1 cellular context compared by ENCODE assay signal in the genomic region with DNA sequence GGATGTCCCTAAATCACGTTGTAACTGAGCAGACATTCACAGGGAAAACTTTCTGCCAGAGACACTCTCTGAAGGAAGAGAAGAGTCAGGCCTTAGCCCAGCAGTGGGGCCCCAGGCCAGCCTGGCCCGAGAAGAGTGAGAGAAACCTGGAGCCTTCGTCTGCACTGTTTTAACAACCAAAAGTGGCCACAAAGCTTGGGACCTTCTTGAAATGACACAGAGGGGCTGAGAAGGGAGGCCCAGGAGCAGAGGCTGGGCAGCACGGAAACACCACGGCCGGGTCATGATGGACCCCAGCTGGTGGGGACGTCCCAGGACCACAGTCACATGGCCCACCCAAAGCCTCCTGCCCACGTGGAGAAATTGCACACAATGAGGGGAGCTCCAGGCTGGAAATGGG.
TF ChIP-seq lines count a peak whose summit lies in the region.

No MANE protein-coding gene starts in this region.

TF ChIP-seq in IMR-90, 13 proteins besides CTCF, POLR2A, EP300 and RAD21 (continued from another document):
- TF ChIP-seq, protein P1, sequence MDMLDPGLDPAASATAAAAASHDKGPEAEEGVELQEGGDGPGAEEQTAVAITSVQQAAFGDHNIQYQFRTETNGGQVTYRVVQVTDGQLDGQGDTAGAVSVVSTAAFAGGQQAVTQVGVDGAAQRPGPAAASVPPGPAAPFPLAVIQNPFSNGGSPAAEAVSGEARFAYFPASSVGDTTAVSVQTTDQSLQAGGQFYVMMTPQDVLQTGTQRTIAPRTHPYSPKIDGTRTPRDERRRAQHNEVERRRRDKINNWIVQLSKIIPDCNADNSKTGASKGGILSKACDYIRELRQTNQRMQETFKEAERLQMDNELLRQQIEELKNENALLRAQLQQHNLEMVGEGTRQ (IDR thresholded peaks at IDR 0.05; ENCODE audit: low read depth, low read length): no peak
- TF ChIP-seq, protein P2, sequence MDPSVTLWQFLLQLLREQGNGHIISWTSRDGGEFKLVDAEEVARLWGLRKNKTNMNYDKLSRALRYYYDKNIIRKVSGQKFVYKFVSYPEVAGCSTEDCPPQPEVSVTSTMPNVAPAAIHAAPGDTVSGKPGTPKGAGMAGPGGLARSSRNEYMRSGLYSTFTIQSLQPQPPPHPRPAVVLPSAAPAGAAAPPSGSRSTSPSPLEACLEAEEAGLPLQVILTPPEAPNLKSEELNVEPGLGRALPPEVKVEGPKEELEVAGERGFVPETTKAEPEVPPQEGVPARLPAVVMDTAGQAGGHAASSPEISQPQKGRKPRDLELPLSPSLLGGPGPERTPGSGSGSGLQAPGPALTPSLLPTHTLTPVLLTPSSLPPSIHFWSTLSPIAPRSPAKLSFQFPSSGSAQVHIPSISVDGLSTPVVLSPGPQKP (IDR thresholded peaks at IDR 0.05; ENCODE audit: borderline replicate concordance, low read depth, low read length): no peak
- TF ChIP-seq MAZ (IDR thresholded peaks at IDR 0.05; ENCODE audit: borderline replicate concordance, low read depth, low read length) (no peak), SMC3 (IDR thresholded peaks at IDR 0.05; ENCODE audit: low read depth, low read length) (no peak), MXI1 (IDR thresholded peaks at IDR 0.05; ENCODE audit: borderline replicate concordance, low read depth, low read length) (no peak), FOS (IDR thresholded peaks at IDR 0.05; ENCODE audit: low read depth, low read length) (no peak), NFE2L2 (IDR thresholded peaks at IDR 0.05; ENCODE audit: low read depth, low read length) (no peak), RCOR1 (IDR thresholded peaks at IDR 0.05; ENCODE audit: insufficient replicate concordance, low read length) (no peak)
